In genomic region chr17:65236321-65236720, GRCh38 we compare ENCODE assay signal across 3 cellular contexts.
TF ChIP-seq lines count a peak whose summit lies in the region.

No MANE protein-coding gene starts in this region.

TF ChIP-seq in HepG2, 621 proteins besides CTCF, POLR2A, EP300 and RAD21 (continued from another document):
- TF ChIP-seq CSRNP2 (CRISPR knock-in tag; conservative IDR thresholded peaks at IDR 0.05; ENCODE audit: low read depth): no peak
- 0 out of 2 replicates have a peak, but pooled peaks have one; percentile 14 for TF ChIP-seq ATF7 (IDR thresholded peaks at IDR 0.05)
- no peak for TF ChIP-seq ATF7 (CRISPR knock-in tag; IDR thresholded peaks at IDR 0.05)

TF ChIP-seq in HEK293, 187 proteins besides CTCF, POLR2A, EP300 and RAD21:
- TF ChIP-seq, protein P1, sequence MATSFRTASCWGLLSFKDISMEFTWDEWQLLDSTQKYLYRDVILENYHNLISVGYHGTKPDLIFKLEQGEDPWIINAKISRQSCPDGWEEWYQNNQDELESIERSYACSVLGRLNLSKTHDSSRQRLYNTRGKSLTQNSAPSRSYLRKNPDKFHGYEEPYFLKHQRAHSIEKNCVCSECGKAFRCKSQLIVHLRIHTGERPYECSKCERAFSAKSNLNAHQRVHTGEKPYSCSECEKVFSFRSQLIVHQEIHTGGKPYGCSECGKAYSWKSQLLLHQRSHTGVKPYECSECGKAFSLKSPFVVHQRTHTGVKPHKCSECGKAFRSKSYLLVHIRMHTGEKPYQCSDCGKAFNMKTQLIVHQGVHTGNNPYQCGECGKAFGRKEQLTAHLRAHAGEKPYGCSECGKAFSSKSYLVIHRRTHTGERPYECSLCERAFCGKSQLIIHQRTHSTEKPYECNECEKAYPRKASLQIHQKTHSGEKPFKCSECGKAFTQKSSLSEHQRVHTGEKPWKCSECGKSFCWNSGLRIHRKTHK (tag by site-specific recombination; IDR thresholded peaks at IDR 0.05): no peak
- peak; percentile 79; the same call in 1 of the 2 replicates for TF ChIP-seq ZNF624 (tag by site-specific recombination; IDR thresholded peaks at IDR 0.05)
- TF ChIP-seq SETDB1 (IDR thresholded peaks at IDR 0.05; ENCODE audit: insufficient read length, low read length): peak; percentile 78
- no peak for TF ChIP-seq ZNF132 (tag by site-specific recombination; IDR thresholded peaks at IDR 0.05; ENCODE audit: borderline replicate concordance)
- TF ChIP-seq YY1 (tag by site-specific recombination; IDR thresholded peaks at IDR 0.05): no peak

TF ChIP-seq in K562, 482 proteins besides CTCF, POLR2A, EP300 and RAD21 (continued from another document):
- TF ChIP-seq, protein P2, sequence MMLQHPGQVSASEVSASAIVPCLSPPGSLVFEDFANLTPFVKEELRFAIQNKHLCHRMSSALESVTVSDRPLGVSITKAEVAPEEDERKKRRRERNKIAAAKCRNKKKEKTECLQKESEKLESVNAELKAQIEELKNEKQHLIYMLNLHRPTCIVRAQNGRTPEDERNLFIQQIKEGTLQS (IDR thresholded peaks at IDR 0.05): 0 out of 2 replicates have a peak, but pooled peaks have one; percentile 10
- TF ChIP-seq, protein P2 (CRISPR knock-in tag; conservative IDR thresholded peaks at IDR 0.05): no peak
- TF ChIP-seq RBM25 (IDR thresholded peaks at IDR 0.05; ENCODE audit: low read depth, low read length, severe bottlenecking) (peak; percentile 28), TAF9B (IDR thresholded peaks at IDR 0.05; ENCODE audit: partially characterized antibody) (no peak)
